Comparison of ENCODE assay signal across 8 cellular contexts in the genomic region with DNA sequence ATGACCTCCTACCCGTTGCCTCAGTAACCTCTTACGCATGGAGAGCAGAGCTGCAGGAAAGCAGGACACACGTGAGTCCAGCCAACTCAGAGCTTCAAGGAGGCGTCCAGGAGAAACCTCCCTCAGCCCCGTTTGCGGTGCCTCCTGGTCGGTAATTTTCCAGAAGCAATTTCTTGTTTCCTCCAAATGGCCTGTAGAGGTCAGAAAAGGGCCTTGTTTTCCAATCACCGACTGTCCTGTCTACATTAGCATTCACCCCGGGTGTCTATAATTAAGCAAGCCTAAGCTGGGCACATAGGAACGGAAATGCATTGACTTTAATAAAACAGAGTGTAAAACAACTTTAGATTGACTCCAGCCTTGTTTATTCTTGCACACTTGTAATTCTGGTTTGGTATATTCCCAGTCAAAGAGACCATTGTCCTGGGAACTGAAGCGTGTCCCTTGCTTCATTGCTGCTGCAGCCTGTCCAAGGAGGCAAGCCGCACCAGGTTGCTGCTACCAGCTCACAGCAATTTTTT.
DNase-seq lines count a peak whose midpoint lies in the region; ATAC-seq and TF ChIP-seq lines count a peak whose summit lies in the region.

No MANE protein-coding gene starts in this region.

- H3K9me3 ChIP-seq in lower lobe of right lung, result no peaks in the 10 kb centered on the region

- no peak overlapping the region for H3K4me3 ChIP-seq in lower lobe of right lung

- peak; percentile 41 for DNase-seq in NCI-H2171 treated with DMSO at 0.1 percent for 48 hours (lab: John Stamatoyannopoulos, UW)
- DNase-seq in NCI-H2171 (lab: John Stamatoyannopoulos, UW), result no peak
- DNase-seq in NCI-H774 (lab: John Stamatoyannopoulos, UW), result peak; percentile 30
- no peak for DNase-seq in lower lobe of right lung
- DNase-seq in dedifferentiated amniotic fluid mesenchymal stem cell (ENCODE audit: extremely low spot score), result no peak
- DNase-seq in activated CD8-positive, alpha-beta memory T cell treated with anti-CD3 and anti-CD28 coated beads, Interleukin-2, amount 50 U/mL, for 4 hours, result no peak

- no peaks in the 10 kb centered on the region for H3K36me3 ChIP-seq in lower lobe of right lung

- TF ChIP-seq CTCF in lower lobe of right lung (IDR thresholded peaks at IDR 0.05), result peak; percentile 46

- no peaks in the 10 kb centered on the region for H3K27me3 ChIP-seq in lower lobe of right lung (ENCODE audit: low read depth)

- peak; percentile 43 to 49 for ATAC-seq in lower lobe of right lung
- ATAC-seq in GM21786 (IDR thresholded peaks at IDR 0.05; ENCODE audit: unreplicated experiment), result no peak

- no peaks in the 10 kb centered on the region for H3K4me1 ChIP-seq in lower lobe of right lung

- intact Hi-C loops in lower lobe of right lung (cut with DNase I), result no loop called here

- H3K27ac ChIP-seq in cingulate gyrus (ENCODE audit: low read depth, low read length), result peak overlapping the region; percentile 96
- H3K27ac ChIP-seq in lower lobe of right lung, result no peak overlapping the region

Comparison
In these comparisons a context has a peak if more than half of its experiments do, and no peak if none do; other contexts are left out.
1. DNase-seq: peak in NCI-H2171 treated with DMSO at 0.1 percent for 48 hours (single experiment) and NCI-H774 (single experiment); none in NCI-H2171 (single experiment), lower lobe of right lung (single experiment), dedifferentiated amniotic fluid mesenchymal stem cell (single experiment) and activated CD8-positive, alpha-beta memory T cell treated with anti-CD3 and anti-CD28 coated beads, Interleukin-2, amount 50 U/mL, for 4 hours (single experiment).